Comparison of ENCODE assay signal across 18 cellular contexts in the genomic region with DNA sequence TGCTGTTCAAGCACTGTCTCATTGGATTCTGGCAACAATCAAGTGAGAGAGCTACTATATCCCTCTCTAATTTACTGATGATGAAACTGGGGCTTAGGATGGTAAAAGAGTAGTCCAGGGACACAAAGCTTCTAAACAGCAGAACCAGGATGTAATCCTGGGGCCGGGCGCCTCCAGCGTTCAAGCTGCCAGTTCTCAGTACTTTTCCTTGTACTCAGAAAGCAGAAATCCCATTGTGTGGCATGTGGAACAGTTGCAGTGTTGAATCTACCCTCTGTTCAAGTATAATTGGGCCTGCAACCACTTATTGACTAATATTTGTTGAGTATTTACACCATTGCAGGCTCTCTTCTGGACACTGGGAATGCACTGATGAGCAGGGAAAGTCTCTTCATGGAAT. TPM values are rescaled to one million over a fixed set of nuclear protein-coding genes. Genes with fewer than 3 reads are reported as not detected.
DNase-seq lines count a peak whose midpoint lies in the region; ATAC-seq lines count a peak whose summit lies in the region.
"Had no signal": no experiment of that assay in that cellular context is flagged by ENCODE, and none has a peak within 500 bp of the region (broad histone marks: within the 10 kb centered on the region; RNA-seq: fewer than 3 reads in every experiment).

No MANE protein-coding gene starts in this region.

- no peak for ATAC-seq in activated naive CD4-positive, alpha-beta T cell treated with anti-CD3 and anti-CD28 coated beads, Interleukin-2, amount 50 U/mL, for 72 hours
- no peak for ATAC-seq in HG03460 (IDR thresholded peaks at IDR 0.05; ENCODE audit: unreplicated experiment)
- ATAC-seq in GM18909 (IDR thresholded peaks at IDR 0.05; ENCODE audit: poor library complexity, unreplicated experiment), result no peak
- no peak for ATAC-seq in HG02885 (IDR thresholded peaks at IDR 0.05; ENCODE audit: poor library complexity, unreplicated experiment)
- ATAC-seq: CD8-positive, alpha-beta T cell; GM12878; GM23338 had no signal

- H3K9me3 Mint-ChIP-seq in activated naive CD4-positive, alpha-beta T cell treated with anti-CD3 and anti-CD28 coated beads, Interleukin-2, amount 50 U/mL, for 72 hours, result no peaks in the 10 kb centered on the region
- H3K9me3 Mint-ChIP-seq: CD8-positive, alpha-beta T cell; GM23338 had no signal

- H3K27ac Mint-ChIP-seq in activated naive CD4-positive, alpha-beta T cell treated with anti-CD3 and anti-CD28 coated beads, Interleukin-2, amount 50 U/mL, for 72 hours, result no peak overlapping the region
- H3K27ac Mint-ChIP-seq: B cell; CD4-positive, CD25-positive, alpha-beta regulatory T cell; CD8-positive, alpha-beta T cell; GM23338 had no signal

- no peaks in the 10 kb centered on the region for H3K36me3 Mint-ChIP-seq in activated naive CD4-positive, alpha-beta T cell treated with anti-CD3 and anti-CD28 coated beads, Interleukin-2, amount 50 U/mL, for 72 hours
- H3K36me3 Mint-ChIP-seq: CD4-positive, CD25-positive, alpha-beta regulatory T cell; CD8-positive, alpha-beta T cell had no signal

- peak; percentile 31 for DNase-seq in RPMI7951 (ENCODE audit: low read depth)
- DNase-seq in foreskin melanocyte, result peak; percentile 94
- DNase-seq in pons (ENCODE audit: low spot score), result peak; percentile 80
- DNase-seq in superior temporal gyrus (ENCODE audit: extremely low spot score), result peak; percentile 49
- DNase-seq in activated naive CD4-positive, alpha-beta T cell treated with anti-CD3 and anti-CD28 coated beads, Interleukin-2, amount 50 U/mL, for 72 hours (ENCODE audit: low spot score in 2 of 2), result no peak
- DNase-seq: Caco-2; CD4-positive, CD25-positive, alpha-beta regulatory T cell; CD8-positive, alpha-beta T cell; DMS153; EL; GDM1; HCEC 1CT had no signal

RNA-seq across cellular contexts. Expression of a gene that starts 14.5 kb away (rescaled TPM):
- 54.6 and 65.6 TPM in 2 replicates for total RNA-seq in RPMI7951 (2014; rRNA removed; shearing (Covaris generic))
- not detected for total RNA-seq in activated naive CD4-positive, alpha-beta T cell treated with anti-CD3 and anti-CD28 coated beads, Interleukin-2, amount 50 U/mL, for 72 hours
- total RNA-seq: B cell; CD4-positive, CD25-positive, alpha-beta regulatory T cell; CD8-positive, alpha-beta T cell; GM12878 had no signal

Comparison
In these comparisons a context has a peak if more than half of its experiments do, and no peak if none do; other contexts are left out.
1. DNase-seq: peak in RPMI7951 (single experiment), foreskin melanocyte (single experiment), pons (single experiment) and superior temporal gyrus (single experiment); none in activated naive CD4-positive, alpha-beta T cell treated with anti-CD3 and anti-CD28 coated beads, Interleukin-2, amount 50 U/mL, for 72 hours (0 of 2).
2. RNA of a gene that starts 14.5 kb away (total RNA-seq): 54.6 to 65.6 TPM in RPMI7951; not detected in activated naive CD4-positive, alpha-beta T cell treated with anti-CD3 and anti-CD28 coated beads, Interleukin-2, amount 50 U/mL, for 72 hours; every median in the first group is over 10 times any median in the second.